In genomic region chr22:35023692-35024363, GRCh38 we compare ENCODE assay signal across 8 cellular contexts. TPM values are rescaled to one million over a fixed set of nuclear protein-coding genes. Genes with fewer than 3 reads are reported as not detected.
DNase-seq lines count a peak whose midpoint lies in the region; ATAC-seq and TF ChIP-seq lines count a peak whose summit lies in the region.

No MANE protein-coding gene starts in this region.

- no peak overlapping the region for H3K4me3 Mint-ChIP-seq in activated CD4-positive, alpha-beta memory T cell treated with anti-CD3 and anti-CD28 coated beads, Interleukin-2, amount 10 ng/mL, durations not matched to agents 7 days and 5 days

- no peaks in the 10 kb centered on the region for H3K4me1 Mint-ChIP-seq in activated CD4-positive, alpha-beta memory T cell treated with anti-CD3 and anti-CD28 coated beads, Interleukin-2, amount 10 ng/mL, durations not matched to agents 7 days and 5 days

- no peaks in the 10 kb centered on the region for H3K9me3 Mint-ChIP-seq in activated CD4-positive, alpha-beta memory T cell treated with anti-CD3 and anti-CD28 coated beads, Interleukin-2, amount 10 ng/mL, durations not matched to agents 7 days and 5 days

- peaks cover 11% of the 10 kb centered on the region for H3K27me3 Mint-ChIP-seq in activated CD4-positive, alpha-beta memory T cell treated with anti-CD3 and anti-CD28 coated beads, Interleukin-2, amount 10 ng/mL, durations not matched to agents 7 days and 5 days

- peak; percentile 55 for ATAC-seq in stimulated activated naive CD8-positive, alpha-beta T cell treated with anti-CD3 and anti-CD28 coated beads, Interleukin-15, Interleukin-2, amounts not matched to agents 100 U/mL and 50 U/mL, for 24 hours
- no peak for ATAC-seq in HG02623 (IDR thresholded peaks at IDR 0.05; ENCODE audit: unreplicated experiment)

- no peak overlapping the region for H3K4me3 ChIP-seq in epithelial cell of proximal tubule (ENCODE audit: low read depth, low read length)

- no peak overlapping the region for H3K27ac Mint-ChIP-seq in activated CD4-positive, alpha-beta memory T cell treated with anti-CD3 and anti-CD28 coated beads, Interleukin-2, amount 10 ng/mL, durations not matched to agents 7 days and 5 days

- TF ChIP-seq CTCF in epithelial cell of proximal tubule (conservative IDR thresholded peaks at IDR 0.05; ENCODE audit: low read depth, low read length): peak; percentile 94

- CTCF ChIA-PET in activated CD4-positive, alpha-beta memory T cell treated with anti-CD3 and anti-CD28 coated beads, Interleukin-2, amount 10 ng/mL, durations not matched to agents 7 days and 5 days (lab: Charles Lee): interaction anchor here (0.7 to 1.6 kb wide), 6 partner anchors 9 to 734 kb away, joined by 3 to 10 read pairs (median 4); no protein-coding TSS in a partner anchor

- H3K36me3 Mint-ChIP-seq in activated CD4-positive, alpha-beta memory T cell treated with anti-CD3 and anti-CD28 coated beads, Interleukin-2, amount 10 ng/mL, durations not matched to agents 7 days and 5 days (ENCODE audit: low read depth): no peaks in the 10 kb centered on the region

- DNase-seq in NCI-H2196 (lab: John Stamatoyannopoulos, UW; ENCODE audit: unreplicated experiment) (peak; percentile 51), NCI-H2196 treated with DMSO at 0.1 percent for 48 hours (lab: John Stamatoyannopoulos, UW; ENCODE audit: unreplicated experiment) (no peak), NCI-H2171 (lab: John Stamatoyannopoulos, UW) (peak; percentile 19), epithelial cell of proximal tubule (ENCODE audit: low read depth) (no peak), myocyte (ENCODE audit: low read depth) (peak; percentile 6)
- DNase-seq in activated CD4-positive, alpha-beta memory T cell treated with anti-CD3 and anti-CD28 coated beads, Interleukin-2, amount 10 ng/mL, durations not matched to agents 7 days and 5 days: peak; percentile 61
- DNase-seq in stimulated activated naive CD8-positive, alpha-beta T cell treated with anti-CD3 and anti-CD28 coated beads, Interleukin-15, Interleukin-2, amounts not matched to agents 100 U/mL and 50 U/mL, for 24 hours: peak; percentile 84

- POLR2A ChIA-PET in activated CD4-positive, alpha-beta memory T cell treated with anti-CD3 and anti-CD28 coated beads, Interleukin-2, amount 10 ng/mL, durations not matched to agents 7 days and 5 days (lab: Charles Lee): no interaction called here

RNA-seq across cellular contexts. Expression of gene ISX, which starts 42.1 kb away (rescaled TPM):
- not detected for total RNA-seq in activated CD4-positive, alpha-beta memory T cell treated with anti-CD3 and anti-CD28 coated beads, Interleukin-2, amount 10 ng/mL, durations not matched to agents 7 days and 5 days
- total RNA-seq in epithelial cell of proximal tubule: not detected in 2 replicates
- total RNA-seq in myocyte: not detected in 2 replicates
- not detected for polyA plus RNA-seq in myocyte (2012)

Comparison
In these comparisons a context has a peak if more than half of its experiments do, and no peak if none do; other contexts are left out.
1. DNase-seq: peak in NCI-H2196 (single experiment), NCI-H2171 (single experiment), activated CD4-positive, alpha-beta memory T cell treated with anti-CD3 and anti-CD28 coated beads, Interleukin-2, amount 10 ng/mL, durations not matched to agents 7 days and 5 days (single experiment), myocyte (single experiment) and stimulated activated naive CD8-positive, alpha-beta T cell treated with anti-CD3 and anti-CD28 coated beads, Interleukin-15, Interleukin-2, amounts not matched to agents 100 U/mL and 50 U/mL, for 24 hours (single experiment); none in NCI-H2196 treated with DMSO at 0.1 percent for 48 hours (single experiment) and epithelial cell of proximal tubule (single experiment).